9 cellular contexts compared by ENCODE assay signal in genomic region chr15:48644498-48644826, GRCh38. TPM values are rescaled to one million over a fixed set of nuclear protein-coding genes. Genes with fewer than 3 reads are reported as not detected.
A peak's percentile ranks its signal among the peaks of the same experiment; 100 is the strongest.
DNase-seq lines count a peak whose midpoint lies in the region; ATAC-seq and TF ChIP-seq lines count a peak whose summit lies in the region.
"Had no signal": no experiment of that assay in that cellular context is flagged by ENCODE, and none has a peak within 500 bp of the region (broad histone marks: within the 10 kb centered on the region; RNA-seq: fewer than 3 reads in every experiment).

No MANE protein-coding gene starts in this region.

- H3K27me3 ChIP-seq in BLaER1 treated with 17β-estradiol and CSF1 and Interleukin-3, amounts not matched to agents 10 nM and 100 nM = peaks cover 48 to 58% (median 57%) of the 10 kb centered on the region in 11 experiments
- H3K27me3 ChIP-seq in H9 (ENCODE audit: insufficient read depth, low read length) (peaks cover 12% of the 10 kb centered on the region; the same call in 1 of the 2 replicates), iPS-18a (ENCODE audit: control insufficient read depth, insufficient read depth, low read length) (peaks cover 49% of the 10 kb centered on the region), stomach smooth muscle (ENCODE audit: control insufficient read depth in 1 of 2, insufficient read depth in 2 of 2, low read length in 2 of 2) (no peaks in the 10 kb centered on the region)

- no CpG with 5 or more reads among the region's 26 CpGs for WGBS in H9 (ENCODE audit: extremely low coverage, insufficient read length, low lambda C conversion rate)

- no peak overlapping the region for H3K56ac ChIP-seq in H9 (ENCODE audit: insufficient read length, low read depth, low read length)

- H3K27ac Mint-ChIP-seq in H9 = no peak overlapping the region
- H3K27ac Mint-ChIP-seq in activated naive CD8-positive, alpha-beta T cell = no peak overlapping the region

- H3K14ac ChIP-seq in H9 (ENCODE audit: insufficient read depth, low read length) = no peak overlapping the region; the same call in 1 of the 2 replicates

- peaks cover 0 to 28% (median 12%) of the 10 kb centered on the region in 11 experiments; a peak in 13 of 22 replicates for H4K20me1 ChIP-seq in BLaER1 treated with 17β-estradiol and CSF1 and Interleukin-3, amounts not matched to agents 10 nM and 100 nM
- H4K20me1 ChIP-seq in H9 (ENCODE audit: control insufficient read depth, insufficient read depth, insufficient read length) = no peaks in the 10 kb centered on the region

- peaks cover 9 to 32% (median 20%) of the 10 kb centered on the region in 10 experiments for H3K4me1 ChIP-seq in BLaER1 treated with 17β-estradiol and CSF1 and Interleukin-3, amounts not matched to agents 10 nM and 100 nM
- H3K4me1 ChIP-seq in H9 (ENCODE audit: insufficient read depth, low read length) (peaks cover 5% of the 10 kb centered on the region), iPS-18a (ENCODE audit: control insufficient read depth, low read depth, low read length) (peaks cover 13% of the 10 kb centered on the region), stomach smooth muscle (ENCODE audit: control insufficient read depth, insufficient read depth, low read length) (peaks cover 26% of the 10 kb centered on the region)

- H3K4ac ChIP-seq in H9 (ENCODE audit: low read depth, low read length) = no peak overlapping the region

- H3T11ph ChIP-seq in H9 (ENCODE audit: low read length) = no peak overlapping the region

- no peak overlapping the region for H4K8ac ChIP-seq in H9 (replicated peaks; ENCODE audit: insufficient read length, low read depth, low read length)

- no peak overlapping the region for H2BK120ac ChIP-seq in H9 (ENCODE audit: low read depth, low read length, poor library complexity, severe bottlenecking)

- no peaks in the 10 kb centered on the region for H3K79me1 ChIP-seq in H9 (ENCODE audit: insufficient read depth, low read depth, low read length, poor library complexity, severe bottlenecking)

- peaks cover 23 to 28% of the 10 kb centered on the region in 2 experiments for H3K4me1 Mint-ChIP-seq in H9
- H3K4me1 Mint-ChIP-seq in activated naive CD8-positive, alpha-beta T cell (ENCODE audit: low read depth) = peaks cover 7% of the 10 kb centered on the region

- peak overlapping the region; percentile 74 to 76 for H3K4me3 Mint-ChIP-seq in H9
- H3K4me3 Mint-ChIP-seq in activated naive CD8-positive, alpha-beta T cell = peak overlapping the region; percentile 54

- H2BK5ac ChIP-seq in H9 (ENCODE audit: insufficient read length, low read length) = no peak overlapping the region

- H2AFZ ChIP-seq in H9 (ENCODE audit: low read length) = peak overlapping the region; percentile 3

- no peaks in the 10 kb centered on the region for H3K79me2 ChIP-seq in H9 (ENCODE audit: insufficient read depth, low read length)

- no peak for ATAC-seq in GM19328 (IDR thresholded peaks at IDR 0.05; ENCODE audit: unreplicated experiment)
- ATAC-seq: HCT116 had no signal

- no peaks in the 10 kb centered on the region for H3K36me3 Mint-ChIP-seq in H9 (ENCODE audit: insufficient read depth in 1 of 3, low read depth in 3 of 3)
- no peaks in the 10 kb centered on the region for H3K36me3 Mint-ChIP-seq in activated naive CD8-positive, alpha-beta T cell

- no peaks in the 10 kb centered on the region for H3K9me3 ChIP-seq in BLaER1 treated with 17β-estradiol and CSF1 and Interleukin-3, amounts not matched to agents 10 nM and 100 nM (replicated peaks in 1 of 11)
- H3K9me3 ChIP-seq in H9 (ENCODE audit: control insufficient read depth, low read depth, low read length) = no peaks in the 10 kb centered on the region
- H3K9me3 ChIP-seq in iPS-18a (ENCODE audit: control insufficient read depth, low read depth, low read length) = no peaks in the 10 kb centered on the region
- no peaks in the 10 kb centered on the region for H3K9me3 ChIP-seq in stomach smooth muscle (ENCODE audit: control insufficient read depth in 2 of 2, low read length in 2 of 2)

- no peak overlapping the region for H3K23ac ChIP-seq in H9 (ENCODE audit: insufficient read length, low read depth, low read length)

- no peak overlapping the region for H2BK20ac ChIP-seq in H9 (ENCODE audit: low read depth, low read length, poor library complexity, severe bottlenecking)

- no peak for TF ChIP-seq CTCF in H9 (conservative IDR thresholded peaks at IDR 0.05)

- no peak overlapping the region for H4K91ac ChIP-seq in H9 (ENCODE audit: insufficient read length, low read depth, low read length)

- no peak overlapping the region for H3K27ac ChIP-seq in BLaER1 treated with 17β-estradiol and CSF1 and Interleukin-3, amounts not matched to agents 10 nM and 100 nM
- H3K27ac ChIP-seq in H9 (ENCODE audit: insufficient read length, low read depth, low read length) (no peak overlapping the region), iPS-18a (ENCODE audit: low read length) (no peak overlapping the region), stomach smooth muscle (ENCODE audit: low read length) (peak overlapping the region; percentile 88)

- H2BK15ac ChIP-seq in H9 (ENCODE audit: low read depth, low read length) = no peak overlapping the region

- peaks cover 23% of the 10 kb centered on the region for H3K23me2 ChIP-seq in H9 (ENCODE audit: insufficient read length, low read depth, low read length, poor library complexity, severe bottlenecking)

- no peak overlapping the region for H2BK12ac ChIP-seq in H9 (ENCODE audit: insufficient read length, low read depth, low read length)

- peaks cover 55% of the 10 kb centered on the region for H3K27me3 Mint-ChIP-seq in H9 (ENCODE audit: low read depth)
- peaks cover 22% of the 10 kb centered on the region for H3K27me3 Mint-ChIP-seq in activated naive CD8-positive, alpha-beta T cell

- H3K9me3 Mint-ChIP-seq in H9 = no peaks in the 10 kb centered on the region
- no peaks in the 10 kb centered on the region for H3K9me3 Mint-ChIP-seq in activated naive CD8-positive, alpha-beta T cell (ENCODE audit: low read depth)

- no peak overlapping the region for H3K18ac ChIP-seq in H9 (ENCODE audit: insufficient read length, low read depth, low read length)

- H2AK5ac ChIP-seq in H9 (ENCODE audit: insufficient read length, low read length) = no peak overlapping the region

- H3K4me3 ChIP-seq in BLaER1 treated with 17β-estradiol and CSF1 and Interleukin-3, amounts not matched to agents 10 nM and 100 nM = peak overlapping the region; percentile 63 to 79 (median 70)
- peak overlapping the region; percentile 80 for H3K4me3 ChIP-seq in iPS-18a (ENCODE audit: low read length)
- H3K4me3 ChIP-seq in stomach smooth muscle (ENCODE audit: low read length in 2 of 2) = peak overlapping the region; percentile 88 to 89

- no peaks in the 10 kb centered on the region for H3K36me3 ChIP-seq in BLaER1 treated with 17β-estradiol and CSF1 and Interleukin-3, amounts not matched to agents 10 nM and 100 nM
- H3K36me3 ChIP-seq in iPS-18a (ENCODE audit: control insufficient read depth, low read depth, low read length) = no peaks in the 10 kb centered on the region
- no peaks in the 10 kb centered on the region for H3K36me3 ChIP-seq in stomach smooth muscle (ENCODE audit: control insufficient read depth in 2 of 2, insufficient read depth in 2 of 2, low read length in 2 of 2)

- H4K5ac ChIP-seq in H9 (ENCODE audit: insufficient read length, low read depth, low read length) = no peak overlapping the region

- peak overlapping the region; percentile 93 to 100 (median 98) for H3K4me2 ChIP-seq in BLaER1 treated with 17β-estradiol and CSF1 and Interleukin-3, amounts not matched to agents 10 nM and 100 nM
- peak overlapping the region; percentile 92 for H3K4me2 ChIP-seq in H9 (ENCODE audit: insufficient read depth, insufficient read length, low read length)

- no peak for DNase-seq in H9
- no peak for DNase-seq in NCI-H82 (lab: John Stamatoyannopoulos, UW)
- DNase-seq in NCI-H2107 (lab: John Stamatoyannopoulos, UW) = no peak

- H3K9ac ChIP-seq in BLaER1 treated with 17β-estradiol and CSF1 and Interleukin-3, amounts not matched to agents 10 nM and 100 nM = peak overlapping the region in 7 of 11 experiments; percentile 50 to 70 (median 65); a peak in 12 of 22 replicates
- H3K9ac ChIP-seq in H9 (ENCODE audit: extremely low read depth, insufficient read length, low read length) (no peak overlapping the region), iPS-18a (ENCODE audit: low read length) (no peak overlapping the region), stomach smooth muscle (ENCODE audit: low read length in 2 of 2) (peak overlapping the region; percentile 73 to 84)

RNA-seq across cellular contexts. Expression of gene FBN1, which starts 1.0 kb away (rescaled TPM):
- total RNA-seq in H9 (2021) = 3.6 and 4.9 TPM in 2 replicates

Comparison
In these comparisons a context has a peak if more than half of its experiments do, and no peak if none do; other contexts are left out.
1. H3K9ac ChIP-seq: peak in BLaER1 treated with 17β-estradiol and CSF1 and Interleukin-3, amounts not matched to agents 10 nM and 100 nM (7 of 11) and stomach smooth muscle (2 of 2); none in H9 (single experiment) and iPS-18a (single experiment).
2. Peak in every context shown above with its lines, with median percentiles within 50 percentile points of each other: H3K4me3 ChIP-seq.